In genomic region chr1:224333309-224333926, GRCh38 we compare ENCODE assay signal across 8 cellular contexts. TPM values are rescaled to one million over a fixed set of nuclear protein-coding genes. Genes with fewer than 3 reads are reported as not detected.
DNase-seq lines count a peak whose midpoint lies in the region; ATAC-seq and TF ChIP-seq lines count a peak whose summit lies in the region.

No MANE protein-coding gene starts in this region.

- BruUV-seq in Caco-2 (replicated peaks; lab: Mats Ljungman, UMichigan): no TSS peak

- no peak overlapping the region for H3K4me3 Mint-ChIP-seq in Caco-2 (ENCODE audit: unreplicated experiment)

- no peaks in the 10 kb centered on the region for H3K9me3 Mint-ChIP-seq in Caco-2 (ENCODE audit: unreplicated experiment)

- DNase-seq in Caco-2: peak in 1 of 2 experiments; percentile 57
- DNase-seq in NCI-H2107 treated with DMSO at 0.1 percent for 48 hours (lab: John Stamatoyannopoulos, UW; ENCODE audit: unreplicated experiment): peak; percentile 82
- DNase-seq in WERI-Rb-1: no peak
- peak; percentile 61 for DNase-seq in globus pallidus (ENCODE audit: low spot score)
- peak; percentile 53 for DNase-seq in putamen (ENCODE audit: low spot score)
- DNase-seq in activated effector memory CD4-positive, alpha-beta T cell treated with anti-CD3 and anti-CD28 coated beads, Interleukin-2, amount 50 U/mL, for 16 hours: no peak

- no peaks in the 10 kb centered on the region for H3K36me3 Mint-ChIP-seq in Caco-2 (ENCODE audit: insufficient read depth, unreplicated experiment)

- intact Hi-C loops in Caco-2 (cut with micrococcal nuclease; ENCODE audit: unreplicated experiment): loop anchor here (1.0 kb wide), 2 partner anchors 163 to 217 kb away; no protein-coding TSS in a partner anchor

- H3K27ac ChIP-seq in WERI-Rb-1: no peak overlapping the region

- peaks cover 9% of the 10 kb centered on the region for H3K4me1 Mint-ChIP-seq in Caco-2 (ENCODE audit: low read depth, unreplicated experiment)

- H3K4me3 ChIP-seq in Caco-2 (ENCODE audit: low read depth, low read length) (no peak overlapping the region), WERI-Rb-1 (ENCODE audit: low read depth, low read length) (no peak overlapping the region)

- H3K9me3 ChIP-seq in Caco-2 (no peaks in the 10 kb centered on the region; the same call in 1 of the 2 replicates), WERI-Rb-1 (ENCODE audit: severe bottlenecking) (no peaks in the 10 kb centered on the region)

- CTCF ChIA-PET in Caco-2 (lab: Charles Lee): interaction anchor here (0.9 kb wide), 1 partner anchor 18 kb away, joined by 5 read pairs; no protein-coding TSS in a partner anchor

- H3K27ac Mint-ChIP-seq in Caco-2 (ENCODE audit: unreplicated experiment): no peak overlapping the region

- TF ChIP-seq CTCF in Caco-2 (IDR thresholded peaks at IDR 0.05; ENCODE audit: insufficient read depth in 1 of 2, low read depth in 1 of 2, low read length in 1 of 2, severe bottlenecking in 1 of 2, unreplicated experiment in 1 of 2) (peak; percentile 43 to 65), WERI-Rb-1 (IDR thresholded peaks at IDR 0.05; ENCODE audit: low read depth, low read length) (peak; percentile 27; the same call in 1 of the 2 replicates)

- H3K4me1 ChIP-seq in Caco-2: peaks cover under 1% of the 10 kb centered on the region; the same call in 1 of the 2 replicates

- ATAC-seq in GM18861 (IDR thresholded peaks at IDR 0.05; ENCODE audit: unreplicated experiment) (peak; percentile 61), HG03095 (IDR thresholded peaks at IDR 0.05; ENCODE audit: unreplicated experiment) (peak; percentile 47)

- H3K36me3 ChIP-seq in Caco-2 (ENCODE audit: control insufficient read depth, insufficient read depth, low read length) (no peaks in the 10 kb centered on the region), WERI-Rb-1 (no peaks in the 10 kb centered on the region)

- no peaks in the 10 kb centered on the region for H3K27me3 ChIP-seq in Caco-2 (replicated peaks; ENCODE audit: control insufficient read depth, insufficient read depth, low read length)
- H3K27me3 ChIP-seq in WERI-Rb-1 (ENCODE audit: insufficient read depth, low read depth, severe bottlenecking): no peaks in the 10 kb centered on the region

- POLR2A ChIA-PET in Caco-2 (lab: Charles Lee): no interaction called here

- H3K27me3 Mint-ChIP-seq in Caco-2 (ENCODE audit: insufficient read depth, unreplicated experiment): no peaks in the 10 kb centered on the region

RNA-seq across cellular contexts. Expression of gene NVL, which starts 3.4 kb away (rescaled TPM):
- 45.0 and 52.3 TPM in 2 replicates for total RNA-seq in Caco-2 (2022)

RNA-seq across cellular contexts. Expression of gene CNIH4, which starts 23.3 kb away (rescaled TPM):
- 84.4 and 85.6 TPM in 2 replicates for total RNA-seq in Caco-2 (2022)

Comparison
In these comparisons a context has a peak if more than half of its experiments do, and no peak if none do; other contexts are left out.
1. DNase-seq: peak in NCI-H2107 treated with DMSO at 0.1 percent for 48 hours (single experiment), globus pallidus (single experiment) and putamen (single experiment); none in WERI-Rb-1 (single experiment) and activated effector memory CD4-positive, alpha-beta T cell treated with anti-CD3 and anti-CD28 coated beads, Interleukin-2, amount 50 U/mL, for 16 hours (single experiment).